In the genomic region with DNA sequence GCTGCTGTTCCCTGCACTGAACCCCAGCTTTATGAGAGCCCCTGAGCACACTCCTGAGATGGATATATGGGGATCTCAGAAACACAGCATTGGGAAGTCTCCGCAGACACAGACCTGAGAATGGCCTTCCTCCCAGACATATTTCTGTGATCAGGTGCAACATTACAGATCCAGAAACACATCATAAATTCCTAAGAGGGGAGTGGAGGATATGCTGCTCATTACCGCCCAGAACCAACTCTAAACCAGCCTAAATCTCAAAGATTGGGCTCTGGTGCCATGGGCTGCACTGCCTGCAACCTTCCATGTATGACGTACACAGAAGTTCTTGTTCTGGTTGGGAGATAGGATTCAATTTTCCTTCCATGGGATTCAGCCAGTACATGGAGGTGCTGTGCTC, we compare ENCODE assay signal across 25 cellular contexts.
"Had no signal": no experiment of that assay in that cellular context is flagged by ENCODE, and none has a peak within 500 bp of the region (broad histone marks: within the 10 kb centered on the region; RNA-seq: fewer than 3 reads in every experiment).

No MANE protein-coding gene starts in this region.

- H3K4me3 Mint-ChIP-seq: activated naive CD4-positive, alpha-beta T cell treated with anti-CD3 and anti-CD28 coated beads for 36 hours; activated naive CD8-positive, alpha-beta T cell treated with anti-CD3 and anti-CD28 coated beads, Interleukin-2, amount 10 ng/mL, durations not matched to agents 7 days and 5 days; naive B cell; stimulated activated effector memory CD8-positive, alpha-beta T cell treated with anti-CD3 and anti-CD28 coated beads, Interleukin-12 subunit alpha, Interleukin-12 subunit beta, amount 100 ng/mL, for 72 hours; stimulated activated naive CD8-positive, alpha-beta T cell treated with anti-CD3 and anti-CD28 coated beads, Interleukin-15, amount 100 ng/mL, for 72 hours; T-helper 17 cell had no signal

- H3K4me3 ChIP-seq: pancreas, psoas muscle, right atrium auricular region, SK-N-MC, suprapubic skin, upper lobe of left lung had no signal

- FAIRE-seq: pancreas had no signal

- H3K9me3 ChIP-seq: neutrophil, pancreas, psoas muscle, right atrium auricular region, suprapubic skin, upper lobe of left lung had no signal

- H3K27me3 Mint-ChIP-seq: naive B cell, T-helper 17 cell had no signal

- DNase-seq: activated CD4-positive, alpha-beta T cell treated with anti-CD3 and anti-CD28 coated beads for 4 hours; activated CD4-positive, alpha-beta T cell treated with anti-CD3 and anti-CD28 coated beads, Interleukin-2, amount 50 U/mL, for 48 hours; activated CD4-positive, CD25-positive, alpha-beta regulatory T cell; activated CD8-positive, alpha-beta memory T cell treated with anti-CD3 and anti-CD28 coated beads, Interleukin-2, amount 50 U/mL, for 48 hours; activated effector memory CD4-positive, alpha-beta T cell treated with Interleukin-2 at 50 U/mL for 16 hours; activated naive CD4-positive, alpha-beta T cell treated with anti-CD3 and anti-CD28 coated beads for 36 hours; activated naive CD8-positive, alpha-beta T cell treated with anti-CD3 and anti-CD28 coated beads, Interleukin-2, amount 10 ng/mL, durations not matched to agents 7 days and 5 days; activated T-cell treated with anti-CD3 and anti-CD28 coated beads, Interleukin-2, amount 50 U/mL, for 48 hours; amniotic stem cell; hippocampal formation; left ventricle myocardium superior; mammary epithelial cell; naive B cell; pancreas; psoas muscle; stimulated activated naive CD8-positive, alpha-beta T cell treated with anti-CD3 and anti-CD28 coated beads, Interleukin-15, amount 100 ng/mL, for 72 hours; SW 1271; T-helper 17 cell; upper lobe of left lung had no signal

- H3K9me3 Mint-ChIP-seq: activated naive CD4-positive, alpha-beta T cell treated with anti-CD3 and anti-CD28 coated beads for 36 hours; activated naive CD8-positive, alpha-beta T cell treated with anti-CD3 and anti-CD28 coated beads, Interleukin-2, amount 10 ng/mL, durations not matched to agents 7 days and 5 days; naive B cell; stimulated activated effector memory CD8-positive, alpha-beta T cell treated with anti-CD3 and anti-CD28 coated beads, Interleukin-12 subunit alpha, Interleukin-12 subunit beta, amount 100 ng/mL, for 72 hours; stimulated activated naive CD8-positive, alpha-beta T cell treated with anti-CD3 and anti-CD28 coated beads, Interleukin-15, amount 100 ng/mL, for 72 hours had no signal

- H3K36me3 ChIP-seq: neutrophil, pancreas, right atrium auricular region, suprapubic skin, upper lobe of left lung had no signal

- H3K27me3 ChIP-seq: neutrophil, pancreas, right atrium auricular region, suprapubic skin, upper lobe of left lung had no signal

- H3K36me3 Mint-ChIP-seq: activated naive CD8-positive, alpha-beta T cell treated with anti-CD3 and anti-CD28 coated beads, Interleukin-2, amount 10 ng/mL, durations not matched to agents 7 days and 5 days; naive B cell; stimulated activated effector memory CD8-positive, alpha-beta T cell treated with anti-CD3 and anti-CD28 coated beads, Interleukin-12 subunit alpha, Interleukin-12 subunit beta, amount 100 ng/mL, for 72 hours had no signal

- ATAC-seq: left ventricle myocardium superior; pancreas; psoas muscle; stimulated activated effector memory CD8-positive, alpha-beta T cell treated with anti-CD3 and anti-CD28 coated beads, Interleukin-12 subunit alpha, Interleukin-12 subunit beta, amount 100 ng/mL, for 72 hours; stimulated activated naive CD8-positive, alpha-beta T cell treated with anti-CD3 and anti-CD28 coated beads, Interleukin-15, amount 100 ng/mL, for 72 hours; T-helper 17 cell had no signal

- H3K27ac Mint-ChIP-seq: activated naive CD4-positive, alpha-beta T cell treated with anti-CD3 and anti-CD28 coated beads for 36 hours; activated naive CD8-positive, alpha-beta T cell treated with anti-CD3 and anti-CD28 coated beads, Interleukin-2, amount 10 ng/mL, durations not matched to agents 7 days and 5 days; stimulated activated effector memory CD8-positive, alpha-beta T cell treated with anti-CD3 and anti-CD28 coated beads, Interleukin-12 subunit alpha, Interleukin-12 subunit beta, amount 100 ng/mL, for 72 hours; stimulated activated naive CD8-positive, alpha-beta T cell treated with anti-CD3 and anti-CD28 coated beads, Interleukin-15, amount 100 ng/mL, for 72 hours; T-helper 17 cell had no signal

- H3K27ac ChIP-seq: epithelial cell of prostate, neutrophil, pancreas, psoas muscle, right atrium auricular region, SK-N-MC, suprapubic skin, upper lobe of left lung had no signal

- H3K4me1 ChIP-seq: psoas muscle, suprapubic skin had no signal

- H3K4me1 Mint-ChIP-seq: activated naive CD8-positive, alpha-beta T cell treated with anti-CD3 and anti-CD28 coated beads, Interleukin-2, amount 10 ng/mL, durations not matched to agents 7 days and 5 days; naive B cell; stimulated activated effector memory CD8-positive, alpha-beta T cell treated with anti-CD3 and anti-CD28 coated beads, Interleukin-12 subunit alpha, Interleukin-12 subunit beta, amount 100 ng/mL, for 72 hours; stimulated activated naive CD8-positive, alpha-beta T cell treated with anti-CD3 and anti-CD28 coated beads, Interleukin-15, amount 100 ng/mL, for 72 hours; T-helper 17 cell had no signal
